In the genomic region with DNA sequence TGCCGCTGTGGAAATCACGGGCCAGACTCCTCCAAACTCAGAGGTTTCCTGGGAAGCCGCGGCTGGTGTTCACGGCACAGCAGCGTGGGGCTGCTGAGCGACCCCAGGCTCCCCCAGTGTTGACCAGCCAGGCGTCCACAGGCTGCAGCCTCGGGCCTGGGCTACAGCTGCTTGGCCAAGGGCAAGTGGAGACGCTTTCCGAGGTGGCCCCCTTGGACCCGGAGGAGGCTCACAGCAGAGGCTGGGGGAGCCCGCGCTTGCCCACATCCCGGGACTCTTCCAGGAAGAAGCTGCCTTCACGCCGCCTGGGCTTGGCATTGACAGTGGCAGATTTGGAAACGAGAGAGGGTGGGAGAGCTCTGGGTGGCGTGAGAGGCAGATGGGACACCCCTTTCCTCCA, we compare ENCODE assay signal across 2 cellular contexts.
TF ChIP-seq lines count a peak whose summit lies in the region.

No MANE protein-coding gene starts in this region.

TF ChIP-seq in GM23338, 12 proteins besides CTCF, POLR2A, EP300 and RAD21 (continues in another document):
- TF ChIP-seq CREB1 (CRISPR knock-in tag; IDR thresholded peaks at IDR 0.05; ENCODE audit: low read depth), result no peak
- no peak for TF ChIP-seq EZH2phosphoT487 (IDR thresholded peaks at IDR 0.05; ENCODE audit: unreplicated experiment)
- TF ChIP-seq, protein P1, sequence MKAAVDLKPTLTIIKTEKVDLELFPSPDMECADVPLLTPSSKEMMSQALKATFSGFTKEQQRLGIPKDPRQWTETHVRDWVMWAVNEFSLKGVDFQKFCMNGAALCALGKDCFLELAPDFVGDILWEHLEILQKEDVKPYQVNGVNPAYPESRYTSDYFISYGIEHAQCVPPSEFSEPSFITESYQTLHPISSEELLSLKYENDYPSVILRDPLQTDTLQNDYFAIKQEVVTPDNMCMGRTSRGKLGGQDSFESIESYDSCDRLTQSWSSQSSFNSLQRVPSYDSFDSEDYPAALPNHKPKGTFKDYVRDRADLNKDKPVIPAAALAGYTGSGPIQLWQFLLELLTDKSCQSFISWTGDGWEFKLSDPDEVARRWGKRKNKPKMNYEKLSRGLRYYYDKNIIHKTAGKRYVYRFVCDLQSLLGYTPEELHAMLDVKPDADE (IDR thresholded peaks at IDR 0.05), result no peak
- TF ChIP-seq NANOG (IDR thresholded peaks at IDR 0.05; ENCODE audit: borderline replicate concordance), result no peak
- no peak for TF ChIP-seq STAT1 (IDR thresholded peaks at IDR 0.05; ENCODE audit: unreplicated experiment)
- TF ChIP-seq EZH2 (IDR thresholded peaks at IDR 0.05; ENCODE audit: low read depth, unreplicated experiment), result no peak
- TF ChIP-seq ZNF114 (CRISPR knock-in tag; IDR thresholded peaks at IDR 0.05), result no peak
- TF ChIP-seq, protein P2, sequence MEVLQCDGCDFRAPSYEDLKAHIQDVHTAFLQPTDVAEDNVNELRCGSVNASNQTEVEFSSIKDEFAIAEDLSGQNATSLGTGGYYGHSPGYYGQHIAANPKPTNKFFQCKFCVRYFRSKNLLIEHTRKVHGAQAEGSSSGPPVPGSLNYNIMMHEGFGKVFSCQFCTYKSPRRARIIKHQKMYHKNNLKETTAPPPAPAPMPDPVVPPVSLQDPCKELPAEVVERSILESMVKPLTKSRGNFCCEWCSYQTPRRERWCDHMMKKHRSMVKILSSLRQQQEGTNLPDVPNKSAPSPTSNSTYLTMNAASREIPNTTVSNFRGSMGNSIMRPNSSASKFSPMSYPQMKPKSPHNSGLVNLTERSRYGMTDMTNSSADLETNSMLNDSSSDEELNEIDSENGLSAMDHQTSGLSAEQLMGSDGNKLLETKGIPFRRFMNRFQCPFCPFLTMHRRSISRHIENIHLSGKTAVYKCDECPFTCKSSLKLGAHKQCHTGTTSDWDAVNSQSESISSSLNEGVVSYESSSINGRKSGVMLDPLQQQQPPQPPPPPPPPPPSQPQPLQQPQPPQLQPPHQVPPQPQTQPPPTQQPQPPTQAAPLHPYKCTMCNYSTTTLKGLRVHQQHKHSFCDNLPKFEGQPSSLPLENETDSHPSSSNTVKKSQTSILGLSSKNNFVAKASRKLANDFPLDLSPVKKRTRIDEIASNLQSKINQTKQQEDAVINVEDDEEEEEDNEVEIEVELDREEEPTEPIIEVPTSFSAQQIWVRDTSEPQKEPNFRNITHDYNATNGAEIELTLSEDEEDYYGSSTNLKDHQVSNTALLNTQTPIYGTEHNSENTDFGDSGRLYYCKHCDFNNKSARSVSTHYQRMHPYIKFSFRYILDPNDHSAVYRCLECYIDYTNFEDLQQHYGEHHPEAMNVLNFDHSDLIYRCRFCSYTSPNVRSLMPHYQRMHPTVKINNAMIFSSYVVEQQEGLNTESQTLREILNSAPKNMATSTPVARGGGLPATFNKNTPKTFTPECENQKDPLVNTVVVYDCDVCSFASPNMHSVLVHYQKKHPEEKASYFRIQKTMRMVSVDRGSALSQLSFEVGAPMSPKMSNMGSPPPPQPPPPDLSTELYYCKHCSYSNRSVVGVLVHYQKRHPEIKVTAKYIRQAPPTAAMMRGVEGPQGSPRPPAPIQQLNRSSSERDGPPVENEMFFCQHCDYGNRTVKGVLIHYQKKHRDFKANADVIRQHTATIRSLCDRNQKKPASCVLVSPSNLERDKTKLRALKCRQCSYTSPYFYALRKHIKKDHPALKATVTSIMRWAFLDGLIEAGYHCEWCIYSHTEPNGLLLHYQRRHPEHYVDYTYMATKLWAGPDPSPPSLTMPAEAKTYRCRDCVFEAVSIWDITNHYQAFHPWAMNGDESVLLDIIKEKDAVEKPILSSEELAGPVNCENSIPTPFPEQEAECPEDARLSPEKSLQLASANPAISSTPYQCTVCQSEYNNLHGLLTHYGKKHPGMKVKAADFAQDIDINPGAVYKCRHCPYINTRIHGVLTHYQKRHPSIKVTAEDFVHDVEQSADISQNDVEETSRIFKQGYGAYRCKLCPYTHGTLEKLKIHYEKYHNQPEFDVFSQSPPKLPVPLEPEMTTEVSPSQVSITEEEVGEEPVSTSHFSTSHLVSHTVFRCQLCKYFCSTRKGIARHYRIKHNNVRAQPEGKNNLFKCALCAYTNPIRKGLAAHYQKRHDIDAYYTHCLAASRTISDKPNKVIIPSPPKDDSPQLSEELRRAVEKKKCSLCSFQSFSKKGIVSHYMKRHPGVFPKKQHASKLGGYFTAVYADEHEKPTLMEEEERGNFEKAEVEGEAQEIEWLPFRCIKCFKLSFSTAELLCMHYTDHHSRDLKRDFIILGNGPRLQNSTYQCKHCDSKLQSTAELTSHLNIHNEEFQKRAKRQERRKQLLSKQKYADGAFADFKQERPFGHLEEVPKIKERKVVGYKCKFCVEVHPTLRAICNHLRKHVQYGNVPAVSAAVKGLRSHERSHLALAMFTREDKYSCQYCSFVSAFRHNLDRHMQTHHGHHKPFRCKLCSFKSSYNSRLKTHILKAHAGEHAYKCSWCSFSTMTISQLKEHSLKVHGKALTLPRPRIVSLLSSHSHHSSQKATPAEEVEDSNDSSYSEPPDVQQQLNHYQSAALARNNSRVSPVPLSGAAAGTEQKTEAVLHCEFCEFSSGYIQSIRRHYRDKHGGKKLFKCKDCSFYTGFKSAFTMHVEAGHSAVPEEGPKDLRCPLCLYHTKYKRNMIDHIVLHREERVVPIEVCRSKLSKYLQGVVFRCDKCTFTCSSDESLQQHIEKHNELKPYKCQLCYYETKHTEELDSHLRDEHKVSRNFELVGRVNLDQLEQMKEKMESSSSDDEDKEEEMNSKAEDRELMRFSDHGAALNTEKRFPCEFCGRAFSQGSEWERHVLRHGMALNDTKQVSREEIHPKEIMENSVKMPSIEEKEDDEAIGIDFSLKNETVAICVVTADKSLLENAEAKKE (CRISPR knock-in tag; IDR thresholded peaks at IDR 0.05), result no peak
- no peak for TF ChIP-seq POLR2AphosphoS5 (IDR thresholded peaks at IDR 0.05; ENCODE audit: low read depth)
- TF ChIP-seq JUNB (IDR thresholded peaks at IDR 0.05; ENCODE audit: unreplicated experiment), result no peak
- TF ChIP-seq ZNF331 (CRISPR knock-in tag; IDR thresholded peaks at IDR 0.05; ENCODE audit: low read depth), result no peak

TF ChIP-seq in H1, 55 proteins besides CTCF, POLR2A, EP300 and RAD21:
- TF ChIP-seq SIN3A (conservative IDR thresholded peaks at IDR 0.05 in 1 of 2, IDR thresholded peaks at IDR 0.05 in 1 of 2; ENCODE audit: low read depth in 1 of 2, low read length in 2 of 2) (no peak), POU5F1 (IDR thresholded peaks at IDR 0.05; ENCODE audit: low read depth, low read length) (no peak), JUND (IDR thresholded peaks at IDR 0.05; ENCODE audit: low read length) (no peak), NRF1 (IDR thresholded peaks at IDR 0.05; ENCODE audit: low read depth, low read length) (no peak), GTF2F1 (IDR thresholded peaks at IDR 0.05; ENCODE audit: borderline replicate concordance, low read depth, low read length) (no peak), FOSL1 (IDR thresholded peaks at IDR 0.05; ENCODE audit: insufficient read depth, low read depth, low read length) (no peak), TEAD4 (IDR thresholded peaks at IDR 0.05; ENCODE audit: low read depth, low read length) (no peak), HDAC2 (IDR thresholded peaks at IDR 0.05; ENCODE audit: borderline replicate concordance in 1 of 2, low read depth in 2 of 2, low read length in 2 of 2) (no peak)
